ENCODE assay signal across 1 cellular context in genomic region chr2:129345540-129345939, GRCh38.
TF ChIP-seq lines count a peak whose summit lies in the region.

No MANE protein-coding gene starts in this region.

TF ChIP-seq in HepG2, 621 proteins besides CTCF, POLR2A, EP300 and RAD21 (continued from another document):
- TF ChIP-seq KIAA2018 (CRISPR knock-in tag; IDR thresholded peaks at IDR 0.05; ENCODE audit: borderline replicate concordance) (no peak), MAFK (conservative IDR thresholded peaks at IDR 0.05 in 1 of 2, IDR thresholded peaks at IDR 0.05 in 1 of 2; ENCODE audit: low read length in 2 of 2) (peak; percentile 71 to 85; a peak in 3 of 4 replicates), ZKSCAN1 (IDR thresholded peaks at IDR 0.05; ENCODE audit: low read length) (no peak)
